In the genomic region with DNA sequence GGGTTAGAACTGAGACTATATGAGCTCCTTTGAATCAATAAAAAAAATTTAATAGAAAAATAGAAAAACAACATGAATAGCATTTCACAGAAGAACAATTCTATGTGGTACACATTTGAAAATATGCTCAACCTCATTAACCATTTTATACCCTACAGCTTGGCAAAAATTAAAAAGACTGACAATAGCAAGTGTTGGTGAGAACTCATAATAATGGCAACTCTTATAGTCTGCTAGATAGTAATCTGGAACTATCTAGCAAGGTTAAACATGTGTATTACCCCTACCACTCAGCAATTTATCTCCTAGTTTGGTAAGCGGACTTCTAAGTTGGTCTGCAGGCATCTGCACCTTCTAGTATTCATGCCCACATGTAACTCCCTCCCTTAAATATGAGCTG, we compare ENCODE assay signal across 1 cellular context.
A peak's percentile ranks its signal among the peaks of the same experiment; 100 is the strongest.
TF ChIP-seq lines count a peak whose summit lies in the region.

No MANE protein-coding gene starts in this region.

TF ChIP-seq in HEK293, 187 proteins besides CTCF, POLR2A, EP300 and RAD21 (continued from another document):
- TF ChIP-seq, protein P1, sequence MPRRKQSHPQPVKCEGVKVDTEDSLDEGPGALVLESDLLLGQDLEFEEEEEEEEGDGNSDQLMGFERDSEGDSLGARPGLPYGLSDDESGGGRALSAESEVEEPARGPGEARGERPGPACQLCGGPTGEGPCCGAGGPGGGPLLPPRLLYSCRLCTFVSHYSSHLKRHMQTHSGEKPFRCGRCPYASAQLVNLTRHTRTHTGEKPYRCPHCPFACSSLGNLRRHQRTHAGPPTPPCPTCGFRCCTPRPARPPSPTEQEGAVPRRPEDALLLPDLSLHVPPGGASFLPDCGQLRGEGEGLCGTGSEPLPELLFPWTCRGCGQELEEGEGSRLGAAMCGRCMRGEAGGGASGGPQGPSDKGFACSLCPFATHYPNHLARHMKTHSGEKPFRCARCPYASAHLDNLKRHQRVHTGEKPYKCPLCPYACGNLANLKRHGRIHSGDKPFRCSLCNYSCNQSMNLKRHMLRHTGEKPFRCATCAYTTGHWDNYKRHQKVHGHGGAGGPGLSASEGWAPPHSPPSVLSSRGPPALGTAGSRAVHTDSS (tag by site-specific recombination; IDR thresholded peaks at IDR 0.05): no peak
- TF ChIP-seq ZNF184 (tag by site-specific recombination; IDR thresholded peaks at IDR 0.05): peak; percentile 97
TF ChIP-seq in HEK293: peak in this region for 1.
